8 cellular contexts compared by ENCODE assay signal in genomic region chr2:12169721-12170120, GRCh38.
A peak's percentile ranks its signal among the peaks of the same experiment; 100 is the strongest.
DNase-seq lines count a peak whose midpoint lies in the region; ATAC-seq and TF ChIP-seq lines count a peak whose summit lies in the region.

No MANE protein-coding gene starts in this region.

- ATAC-seq in activated T-helper 17 cell treated with anti-CD3 and anti-CD28 coated beads, Interleukin-2, amount 50 U/mL, for 72 hours (replicated peaks) = peak; percentile 98
- ATAC-seq in left cardiac atrium = peak; percentile 58 to 79
- peak; percentile 66 for ATAC-seq in gastrocnemius medialis

- TF ChIP-seq CTCF in HFFc6 (IDR thresholded peaks at IDR 0.05) = no peak
- TF ChIP-seq CTCF in gastrocnemius medialis (IDR thresholded peaks at IDR 0.05 in 4 of 5, conservative IDR thresholded peaks at IDR 0.05 in 1 of 5) = no peak
- no peak for TF ChIP-seq CTCF in GM13977 (IDR thresholded peaks at IDR 0.05; ENCODE audit: extremely low read depth, insufficient read depth, missing control alignments)

- H3K36me3 ChIP-seq in gastrocnemius medialis = no peaks in the 10 kb centered on the region

- H3K27me3 ChIP-seq in gastrocnemius medialis = no peaks in the 10 kb centered on the region

- H3K4me3 Mint-ChIP-seq in HFFc6 = peak overlapping the region; percentile 34; the same call in 1 of the 2 replicates
- peak overlapping the region; percentile 70 for H3K4me3 Mint-ChIP-seq in activated T-helper 17 cell treated with anti-CD3 and anti-CD28 coated beads, Interleukin-2, amount 50 U/mL, for 72 hours

- DNase-seq in HFFc6 (peak; percentile 92), left cardiac atrium (peak; percentile 62), gastrocnemius medialis (peak; percentile 15 to 40), SIG-M5 (lab: John Stamatoyannopoulos, UW) (no peak), NCI-H187 treated with DMSO at 0.1 percent for 48 hours (lab: John Stamatoyannopoulos, UW) (no peak), NCI-H510A treated with DMSO at 0.1 percent for 48 hours (lab: John Stamatoyannopoulos, UW) (no peak), GM13977 (ENCODE audit: low spot score) (no peak)

- H3K9me3 ChIP-seq in gastrocnemius medialis = no peaks in the 10 kb centered on the region

- TF ChIP-seq POLR2A in gastrocnemius medialis (IDR thresholded peaks at IDR 0.05) = no peak

- in situ Hi-C loops in gastrocnemius medialis (cut with MboI; ENCODE audit: low sequenced_read_pairs in 4 of 4) = no loop called here
- in situ Hi-C loops in GM13977 (cut with MboI; ENCODE audit: low pct_unique_long_range_greater_than_20kb, low sequenced_read_pairs, unreplicated experiment) = no loop called here

- H3K9me3 Mint-ChIP-seq in HFFc6 = no peaks in the 10 kb centered on the region
- H3K9me3 Mint-ChIP-seq in activated T-helper 17 cell treated with anti-CD3 and anti-CD28 coated beads, Interleukin-2, amount 50 U/mL, for 72 hours = no peaks in the 10 kb centered on the region

- peaks cover 38% of the 10 kb centered on the region for H3K4me1 Mint-ChIP-seq in HFFc6 (ENCODE audit: low read depth)
- peaks cover 14% of the 10 kb centered on the region for H3K4me1 Mint-ChIP-seq in activated T-helper 17 cell treated with anti-CD3 and anti-CD28 coated beads, Interleukin-2, amount 50 U/mL, for 72 hours

- peak overlapping the region; percentile 51 to 79 (median 63) for H3K27ac ChIP-seq in gastrocnemius medialis

- H3K4me3 ChIP-seq in gastrocnemius medialis = no peak overlapping the region

- peaks cover 15 to 19% of the 10 kb centered on the region in 2 donors for H3K4me1 ChIP-seq in gastrocnemius medialis

- intact Hi-C loops in left cardiac atrium (cut with DNase I) = loop anchor here (5.0 to 10.0 kb wide), 2 partner anchors 305 to 838 kb away; no protein-coding TSS in a partner anchor
- intact Hi-C loops in gastrocnemius medialis (cut with DNase I; ENCODE audit: low total_unique reads) = loop anchor here (10.0 kb wide), 1 partner anchor 545 kb away; the partner anchor contains the start of gene TRIB2

- no peaks in the 10 kb centered on the region for H3K36me3 Mint-ChIP-seq in HFFc6 (ENCODE audit: low read depth)
- H3K36me3 Mint-ChIP-seq in activated T-helper 17 cell treated with anti-CD3 and anti-CD28 coated beads, Interleukin-2, amount 50 U/mL, for 72 hours (ENCODE audit: low read depth) = peaks cover 6% of the 10 kb centered on the region

- peak overlapping the region; percentile 86 for H3K27ac Mint-ChIP-seq in HFFc6
- H3K27ac Mint-ChIP-seq in activated T-helper 17 cell treated with anti-CD3 and anti-CD28 coated beads, Interleukin-2, amount 50 U/mL, for 72 hours = peak overlapping the region; percentile 94

- H3K27me3 Mint-ChIP-seq in HFFc6 (ENCODE audit: insufficient read depth) = peaks cover 2% of the 10 kb centered on the region; the same call in 1 of the 2 replicates
- no peaks in the 10 kb centered on the region for H3K27me3 Mint-ChIP-seq in activated T-helper 17 cell treated with anti-CD3 and anti-CD28 coated beads, Interleukin-2, amount 50 U/mL, for 72 hours

Comparison
In these comparisons a context has a peak if more than half of its experiments do, and no peak if none do; other contexts are left out.
1. DNase-seq: peak in HFFc6 (single experiment), left cardiac atrium (single experiment) and gastrocnemius medialis (2 of 2); none in SIG-M5 (single experiment), NCI-H187 treated with DMSO at 0.1 percent for 48 hours (single experiment), NCI-H510A treated with DMSO at 0.1 percent for 48 hours (single experiment) and GM13977 (single experiment).
2. Peak in every context shown above with its lines, with median percentiles within 50 percentile points of each other: ATAC-seq.